Comparison of ENCODE assay signal across 11 cellular contexts in genomic region chr6:13725570-13725969, GRCh38. TPM values are rescaled to one million over a fixed set of nuclear protein-coding genes. Genes with fewer than 3 reads are reported as not detected.
DNase-seq lines count a peak whose midpoint lies in the region; ATAC-seq and TF ChIP-seq lines count a peak whose summit lies in the region.
"Had no signal": no experiment of that assay in that cellular context is flagged by ENCODE, and none has a peak within 500 bp of the region (broad histone marks: within the 10 kb centered on the region; RNA-seq: fewer than 3 reads in every experiment).

No MANE protein-coding gene starts in this region.

- H3K27me3 ChIP-seq in CD8-positive, alpha-beta T cell (ENCODE audit: insufficient read depth, low read length): no peaks in the 10 kb centered on the region
- no peaks in the 10 kb centered on the region for H3K27me3 ChIP-seq in ovary
- H3K27me3 ChIP-seq: cardiac muscle cell had no signal

- ATAC-seq in CD8-positive, alpha-beta T cell: peak; percentile 76
- peak; percentile 41 for ATAC-seq in left colon

- peaks cover 25% of the 10 kb centered on the region for H3K4me1 Mint-ChIP-seq in CD8-positive, alpha-beta T cell (ENCODE audit: low read depth)

- TF ChIP-seq POLR2A in ovary (IDR thresholded peaks at IDR 0.05): no peak

- H3K27me3 Mint-ChIP-seq in CD8-positive, alpha-beta T cell (ENCODE audit: low read depth): no peaks in the 10 kb centered on the region

- H3K36me3 ChIP-seq in CD8-positive, alpha-beta T cell (ENCODE audit: insufficient read depth, low read length): no peaks in the 10 kb centered on the region
- H3K36me3 ChIP-seq in ovary: no peaks in the 10 kb centered on the region
- H3K36me3 ChIP-seq: cardiac muscle cell had no signal

- POLR2A ChIA-PET in CD8-positive, alpha-beta T cell (lab: Charles Lee): interaction anchor here (1.7 kb wide), 1 partner anchor 13 kb away, joined by 6 read pairs; the partner anchor contains the start of gene RANBP9

- CTCF ChIA-PET in CD8-positive, alpha-beta T cell (lab: Charles Lee): no interaction called here

- TF ChIP-seq CTCF in CD8-positive, alpha-beta T cell (IDR thresholded peaks at IDR 0.05): no peak
- TF ChIP-seq CTCF in GM13977 (IDR thresholded peaks at IDR 0.05; ENCODE audit: extremely low read depth, insufficient read depth, missing control alignments): no peak
- TF ChIP-seq CTCF in ovary (IDR thresholded peaks at IDR 0.05): no peak

- no peaks in the 10 kb centered on the region for H3K9me3 ChIP-seq in CD8-positive, alpha-beta T cell (ENCODE audit: low read length)
- H3K9me3 ChIP-seq in ovary: no peaks in the 10 kb centered on the region

- peak overlapping the region; percentile 44 for H3K4me3 Mint-ChIP-seq in CD8-positive, alpha-beta T cell

- WGBS in ovary, 3 donors: 70 to 78% (median 76%) methylated on average over 2 of the region's 2 CpGs

- H3K4me1 ChIP-seq in CD8-positive, alpha-beta T cell (ENCODE audit: insufficient read depth, low read length): peaks cover 9% of the 10 kb centered on the region
- no peaks in the 10 kb centered on the region for H3K4me1 ChIP-seq in ovary (ENCODE audit: insufficient read depth)

- peak overlapping the region; percentile 87 for H3K27ac Mint-ChIP-seq in CD8-positive, alpha-beta T cell

- intact Hi-C loops in CD8-positive, alpha-beta T cell (cut with DNase I, micrococcal nuclease): loop anchor here in 1 of 2 experiments (1.0 to 5.0 kb wide), 2 partner anchors 13 to 42 kb away; no protein-coding TSS in a partner anchor
- intact Hi-C loops in left colon (cut with DNase I, micrococcal nuclease): no loop called here
- intact Hi-C loops in ovary (cut with DNase I): no loop called here

- in situ Hi-C loops in GM13977 (cut with MboI; ENCODE audit: low pct_unique_long_range_greater_than_20kb, low sequenced_read_pairs, unreplicated experiment): no loop called here

- no peak for TF ChIP-seq EP300 in ovary (IDR thresholded peaks at IDR 0.05)

- peak in 4 of 7 experiments; percentile 19 to 59 (median 37) for DNase-seq in CD8-positive, alpha-beta T cell
- peak; percentile 92 for DNase-seq in HT1080 (ENCODE audit: low read depth)
- DNase-seq in activated gamma-delta T cell treated with anti-CD3 and anti-CD28 coated beads, Interleukin-2, amount 50 U/mL, for 16 hours (ENCODE audit: low read depth): peak; percentile 26
- DNase-seq in left colon: no peak
- DNase-seq in cerebellar cortex (ENCODE audit: low spot score): no peak
- no peak for DNase-seq in GM13977 (ENCODE audit: low spot score)
- DNase-seq in ovary: no peak
- DNase-seq in NCI-H2196 (lab: John Stamatoyannopoulos, UW; ENCODE audit: unreplicated experiment): no peak
- DNase-seq: NCI-H446, T-helper 9 cell had no signal

- H3K9me3 Mint-ChIP-seq in CD8-positive, alpha-beta T cell: no peaks in the 10 kb centered on the region

- no peak overlapping the region for H3K27ac ChIP-seq in CD8-positive, alpha-beta T cell (ENCODE audit: low read depth, low read length)
- no peak overlapping the region for H3K27ac ChIP-seq in ovary
- H3K27ac ChIP-seq: cardiac muscle cell had no signal

- H3K4me3 ChIP-seq in CD8-positive, alpha-beta T cell (ENCODE audit: low read depth, low read length): no peak overlapping the region
- no peak overlapping the region for H3K4me3 ChIP-seq in ovary
- H3K4me3 ChIP-seq: cardiac muscle cell had no signal

- H3K36me3 Mint-ChIP-seq in CD8-positive, alpha-beta T cell: no peaks in the 10 kb centered on the region

RNA-seq across cellular contexts. Expression of gene RANBP9, which starts 13.9 kb away (rescaled TPM):
- 10 to 100 TPM; 79.1 to 81.9 TPM for total RNA-seq in CD8-positive, alpha-beta T cell
- total RNA-seq in HT1080 (2014; rRNA removed; shearing (Covaris generic)): 10.6 and 15.7 TPM in 2 replicates
- polyA plus RNA-seq in HT1080 (2015; cell fraction: cytosol; rRNA removed): 24.6 and 27.3 TPM in 2 replicates
- polyA plus RNA-seq in HT1080 (2015; cell fraction: nucleus; rRNA removed): 21.4 and 21.8 TPM in 2 replicates
- total RNA-seq in left colon (10 to 100 TPM; 32.5 to 33.9 TPM), ovary (10 to 100 TPM; 26.5 to 40.8 (median 37.0) TPM)
- 10 to 100 TPM; 24.8 to 50.6 TPM for polyA plus RNA-seq in ovary

Comparison
In these comparisons a context has a peak if more than half of its experiments do, and no peak if none do; other contexts are left out.
1. DNase-seq: peak in CD8-positive, alpha-beta T cell (4 of 7), HT1080 (single experiment) and activated gamma-delta T cell treated with anti-CD3 and anti-CD28 coated beads, Interleukin-2, amount 50 U/mL, for 16 hours (single experiment); none in left colon (0 of 2), cerebellar cortex (single experiment), GM13977 (single experiment), ovary (0 of 5) and NCI-H2196 (single experiment).